9 cellular contexts compared by ENCODE assay signal in genomic region chr12:46455648-46456352, GRCh38.
DNase-seq lines count a peak whose midpoint lies in the region; ATAC-seq and TF ChIP-seq lines count a peak whose summit lies in the region.
"Had no signal": no experiment of that assay in that cellular context is flagged by ENCODE, and none has a peak within 500 bp of the region (broad histone marks: within the 10 kb centered on the region; RNA-seq: fewer than 3 reads in every experiment).

No MANE protein-coding gene starts in this region.

- WGBS in smooth muscle cell (ENCODE audit: low lambda C conversion rate): 61% methylated on average over 1 of the region's 1 CpG
- 82 to 100% (median 92%) methylated on average over 1 of the region's 1 CpG for WGBS in heart left ventricle, 4 donors

- no peak for TF ChIP-seq CTCF in RWPE2 (IDR thresholded peaks at IDR 0.05; ENCODE audit: poor library complexity, severe bottlenecking)
- TF ChIP-seq CTCF in smooth muscle cell (IDR thresholded peaks at IDR 0.05; ENCODE audit: borderline replicate concordance, insufficient read depth, poor library complexity, severe bottlenecking): no peak
- TF ChIP-seq CTCF in right atrium auricular region (IDR thresholded peaks at IDR 0.05): no peak
- no peak for TF ChIP-seq CTCF in heart left ventricle (IDR thresholded peaks at IDR 0.05)

- H3K9ac ChIP-seq in smooth muscle cell (ENCODE audit: low read depth): no peak overlapping the region

- peak overlapping the region; percentile 54 for H3K4me2 ChIP-seq in smooth muscle cell

- no peak overlapping the region for H2AFZ ChIP-seq in smooth muscle cell (ENCODE audit: low read depth)

- H3K27me3 ChIP-seq in RWPE2 (ENCODE audit: insufficient read depth, poor library complexity, severe bottlenecking): no peaks in the 10 kb centered on the region
- no peaks in the 10 kb centered on the region for H3K27me3 ChIP-seq in smooth muscle cell (ENCODE audit: low read depth)
- no peaks in the 10 kb centered on the region for H3K27me3 ChIP-seq in right atrium auricular region
- H3K27me3 ChIP-seq in heart left ventricle: no peaks in the 10 kb centered on the region

- TF ChIP-seq POLR2A in heart left ventricle (IDR thresholded peaks at IDR 0.05): no peak

- peak; percentile 47 for DNase-seq in SIG-M5 treated with dmso at 0.1 percent for 504 hours (lab: John Stamatoyannopoulos, UW; ENCODE audit: unreplicated experiment)
- no peak for DNase-seq in SIG-M5 (lab: John Stamatoyannopoulos, UW)
- peak; percentile 55 for DNase-seq in RWPE2 (ENCODE audit: low spot score)
- DNase-seq in epithelial cell of prostate (ENCODE audit: low read depth, low spot score): no peak
- DNase-seq in smooth muscle cell (lab: John Stamatoyannopoulos, UW; ENCODE audit: unreplicated experiment): no peak
- DNase-seq in GOT3 (lab: John Stamatoyannopoulos, UW): no peak
- no peak for DNase-seq in right atrium auricular region (ENCODE audit: low spot score)
- no peak for DNase-seq in heart left ventricle
- DNase-seq: stimulated activated CD4-positive, alpha-beta T cell treated with anti-CD3 and anti-CD28 coated beads, Interleukin-4, amount 100 ng/mL, for 1 hour had no signal

- H3K4me1 ChIP-seq in RWPE2 (ENCODE audit: insufficient read depth, poor library complexity, severe bottlenecking) (peaks cover 52% of the 10 kb centered on the region), smooth muscle cell (ENCODE audit: low read depth) (peaks cover 5% of the 10 kb centered on the region), right atrium auricular region (peaks cover 0 to 21% of the 10 kb centered on the region in 2 donors), heart left ventricle (peaks cover 0 to 52% (median 14%) of the 10 kb centered on the region in 12 donors)

- H3K79me2 ChIP-seq in smooth muscle cell (ENCODE audit: low read depth): no peaks in the 10 kb centered on the region

- intact Hi-C loops in heart left ventricle (cut with DNase I): no loop called here

- no peaks in the 10 kb centered on the region for H3F3A ChIP-seq in smooth muscle cell (ENCODE audit: low read depth)

- H4K20me1 ChIP-seq in smooth muscle cell (ENCODE audit: low read depth): no peaks in the 10 kb centered on the region

- ATAC-seq in RWPE2 (ENCODE audit: low read depth): peak; percentile 76
- ATAC-seq in heart left ventricle: no peak

- H3K27ac ChIP-seq in RWPE2 (ENCODE audit: poor library complexity, severe bottlenecking) (peak overlapping the region; percentile 99), epithelial cell of prostate (peak overlapping the region; percentile 99), smooth muscle cell (ENCODE audit: low read depth) (peak overlapping the region; percentile 69), right atrium auricular region (no peak overlapping the region), heart left ventricle (no peak overlapping the region)

- no peaks in the 10 kb centered on the region for H3K9me3 ChIP-seq in RWPE2 (ENCODE audit: severe bottlenecking)
- no peaks in the 10 kb centered on the region for H3K9me3 ChIP-seq in smooth muscle cell (replicated peaks; ENCODE audit: low read depth)
- no peaks in the 10 kb centered on the region for H3K9me3 ChIP-seq in right atrium auricular region
- H3K9me3 ChIP-seq in heart left ventricle: no peaks in the 10 kb centered on the region

- H3K36me3 ChIP-seq in RWPE2 (ENCODE audit: low read depth): no peaks in the 10 kb centered on the region
- no peaks in the 10 kb centered on the region for H3K36me3 ChIP-seq in smooth muscle cell (ENCODE audit: low read depth)
- no peaks in the 10 kb centered on the region for H3K36me3 ChIP-seq in right atrium auricular region
- H3K36me3 ChIP-seq in heart left ventricle: no peaks in the 10 kb centered on the region

- no peak overlapping the region for H3K4me3 ChIP-seq in RWPE2 (ENCODE audit: severe bottlenecking)
- H3K4me3 ChIP-seq in smooth muscle cell: no peak overlapping the region
- no peak overlapping the region for H3K4me3 ChIP-seq in right atrium auricular region
- no peak overlapping the region for H3K4me3 ChIP-seq in heart left ventricle

Comparison
In these comparisons a context has a peak if more than half of its experiments do, and no peak if none do; other contexts are left out.
1. DNase-seq: peak in SIG-M5 treated with dmso at 0.1 percent for 504 hours (single experiment) and RWPE2 (single experiment); none in SIG-M5 (single experiment), epithelial cell of prostate (single experiment), smooth muscle cell (single experiment), GOT3 (single experiment), right atrium auricular region (single experiment) and heart left ventricle (0 of 5).
2. H3K27ac ChIP-seq: peak in RWPE2 (single experiment), epithelial cell of prostate (single experiment) and smooth muscle cell (single experiment); none in right atrium auricular region (0 of 2) and heart left ventricle (0 of 12).